Comparison of ENCODE assay signal across 14 cellular contexts in genomic region chrX:66760648-66761047, GRCh38.
DNase-seq lines count a peak whose midpoint lies in the region; ATAC-seq and TF ChIP-seq lines count a peak whose summit lies in the region.
"Had no signal": no experiment of that assay in that cellular context is flagged by ENCODE, and none has a peak within 500 bp of the region (broad histone marks: within the 10 kb centered on the region; RNA-seq: fewer than 3 reads in every experiment).

No MANE protein-coding gene starts in this region.

- POLR2A ChIA-PET in BJ (lab: Charles Lee) = no interaction called here

- no peak overlapping the region for H3K27ac ChIP-seq in esophagus squamous epithelium
- H3K27ac ChIP-seq: KMS-11, Peyer's patch had no signal

- H3K4me3 ChIP-seq in BJ (ENCODE audit: low read depth, low read length) (no peak overlapping the region), esophagus squamous epithelium (no peak overlapping the region)
- H3K4me3 ChIP-seq in Jurkat, Clone E6-1 (ENCODE audit: low read length) = no peak overlapping the region
- H3K4me3 ChIP-seq: mucosa of descending colon, Peyer's patch had no signal

- no peaks in the 10 kb centered on the region for H3K4me1 ChIP-seq in esophagus squamous epithelium
- H3K4me1 ChIP-seq: Peyer's patch had no signal

- TF ChIP-seq CTCF in BJ (IDR thresholded peaks at IDR 0.05; ENCODE audit: insufficient read depth, low read depth, low read length) (0 out of 2 replicates have a peak, but pooled peaks have one; percentile 4), esophagus squamous epithelium (IDR thresholded peaks at IDR 0.05) (no peak)

- H3K36me3 ChIP-seq in BJ (ENCODE audit: control insufficient read depth, insufficient read depth, low read length) (no peaks in the 10 kb centered on the region), esophagus squamous epithelium (no peaks in the 10 kb centered on the region)
- H3K36me3 ChIP-seq: Peyer's patch had no signal

- no peaks in the 10 kb centered on the region for H3K9me3 ChIP-seq in esophagus squamous epithelium
- H3K9me3 ChIP-seq: mucosa of descending colon, Peyer's patch had no signal

- no peak for TF ChIP-seq POLR2A in esophagus squamous epithelium (IDR thresholded peaks at IDR 0.05)

- 60% methylated on average over 1 of the region's 1 CpG for WGBS in esophagus squamous epithelium, 2 donors

- DNase-seq in BJ (ENCODE audit: low read depth) (no peak), RPMI8226 (peak; percentile 5), iris pigment epithelial cell (ENCODE audit: low read depth) (peak; percentile 1), esophagus squamous epithelium (lab: John Stamatoyannopoulos, UW) (no peak)
- peak; percentile 0 for DNase-seq in Jurkat, Clone E6-1 (ENCODE audit: low read depth, low spot score)
- no peak for DNase-seq in activated CD8-positive, alpha-beta memory T cell treated with anti-CD3 and anti-CD28 coated beads for 24 hours
- DNase-seq: activated CD4-positive, alpha-beta memory T cell treated with anti-CD3 and anti-CD28 coated beads, Interleukin-2, amount 10 ng/mL, durations not matched to agents 7 days and 5 days; activated naive CD4-positive, alpha-beta T cell treated with anti-CD3 and anti-CD28 coated beads for 36 hours; mucosa of descending colon; NCI-H226; Peyer's patch had no signal

- ATAC-seq in GM19328 (IDR thresholded peaks at IDR 0.05; ENCODE audit: unreplicated experiment) (no peak), HG02938 (IDR thresholded peaks at IDR 0.05; ENCODE audit: unreplicated experiment) (no peak)
- ATAC-seq: mucosa of descending colon had no signal

- CTCF ChIA-PET in BJ (lab: Yijun Ruan, JAX) = no interaction called here

- intact Hi-C loops in esophagus squamous epithelium (cut with DNase I) = no loop called here

- H3K27me3 ChIP-seq in BJ (ENCODE audit: control insufficient read depth, insufficient read depth, low read length) (no peaks in the 10 kb centered on the region), esophagus squamous epithelium (no peaks in the 10 kb centered on the region)
- H3K27me3 ChIP-seq: Peyer's patch had no signal

Comparison
In these comparisons a context has a peak if more than half of its experiments do, and no peak if none do; other contexts are left out.
1. DNase-seq: peak in Jurkat, Clone E6-1 (single experiment), RPMI8226 (single experiment) and iris pigment epithelial cell (single experiment); none in BJ (single experiment), activated CD8-positive, alpha-beta memory T cell treated with anti-CD3 and anti-CD28 coated beads for 24 hours (single experiment) and esophagus squamous epithelium (single experiment).